ENCODE assay signal across 8 cellular contexts in genomic region chr3:52240059-52240885, GRCh38. TPM values are rescaled to one million over a fixed set of nuclear protein-coding genes. Genes with fewer than 3 reads are reported as not detected.
DNase-seq lines count a peak whose midpoint lies in the region; ATAC-seq and TF ChIP-seq lines count a peak whose summit lies in the region.

No MANE protein-coding gene starts in this region.

- H4K20me1 ChIP-seq in neural cell (ENCODE audit: insufficient read depth) = no peaks in the 10 kb centered on the region

- no peak for ATAC-seq in HG03108 (IDR thresholded peaks at IDR 0.05; ENCODE audit: unreplicated experiment)
- no peak for ATAC-seq in GM21786 (IDR thresholded peaks at IDR 0.05; ENCODE audit: unreplicated experiment)

- H3K4me3 ChIP-seq in GM12864 (ENCODE audit: low read depth, low read length) = peak overlapping the region; percentile 70
- peak overlapping the region; percentile 96 for H3K4me3 ChIP-seq in neural cell (ENCODE audit: low read length)

- H3K4me2 ChIP-seq in neural cell (ENCODE audit: low read length) = no peak overlapping the region

- no peak for TF ChIP-seq RAD21 in neural cell (conservative IDR thresholded peaks at IDR 0.05)

- H3K27ac ChIP-seq in neural cell (ENCODE audit: low read length) = no peak overlapping the region

- no peak overlapping the region for H2AFZ ChIP-seq in neural cell (ENCODE audit: low read depth, low read length)

- peaks cover 20% of the 10 kb centered on the region for H3K27me3 ChIP-seq in neural cell (ENCODE audit: insufficient read depth, low read depth, low read length)

- H3F3A ChIP-seq in neural cell (ENCODE audit: insufficient read depth, low read length, poor library complexity, severe bottlenecking) = no peaks in the 10 kb centered on the region

- peak; percentile 14 for TF ChIP-seq CTCF in GM12864 (IDR thresholded peaks at IDR 0.05; ENCODE audit: low read depth, low read length, missing control alignments)
- no peak for TF ChIP-seq CTCF in neural cell (IDR thresholded peaks at IDR 0.05; ENCODE audit: poor library complexity, severe bottlenecking)

- DNase-seq in 8988T (peak; percentile 43), GM12864 (ENCODE audit: low read depth) (peak; percentile 87), NCI-H524 treated with DMSO at 0.1 percent for 48 hours (lab: John Stamatoyannopoulos, UW) (peak; percentile 94), activated T-cell treated with anti-CD3 and anti-CD28 coated beads for 4 hours (peak; percentile 54), fibroblast of peridontal ligament (ENCODE audit: extremely low read depth) (peak; percentile 97)

- no peaks in the 10 kb centered on the region for H3K9me2 ChIP-seq in neural cell (ENCODE audit: insufficient read depth, low read length)

- H3K9me3 ChIP-seq in neural cell (ENCODE audit: low read length) = no peaks in the 10 kb centered on the region

- no peak for TF ChIP-seq EP300 in neural cell (conservative IDR thresholded peaks at IDR 0.05; ENCODE audit: poor library complexity, severe bottlenecking)

- H3K79me2 ChIP-seq in neural cell (replicated peaks; ENCODE audit: insufficient read depth, low read length) = peaks cover 13% of the 10 kb centered on the region

- no peaks in the 10 kb centered on the region for H3K36me3 ChIP-seq in neural cell (ENCODE audit: insufficient read depth, low read length)

- no peak overlapping the region for H3K9ac ChIP-seq in neural cell (ENCODE audit: low read length)

TF ChIP-seq in neural cell, 6 proteins besides CTCF, POLR2A, EP300 and RAD21:
- no peak for TF ChIP-seq EZH2 (IDR thresholded peaks at IDR 0.05; ENCODE audit: borderline replicate concordance, insufficient read depth, low read length, poor library complexity, severe bottlenecking)
- no peak for TF ChIP-seq TAF1 (IDR thresholded peaks at IDR 0.05; ENCODE audit: low read depth)
- TF ChIP-seq MXI1 (conservative IDR thresholded peaks at IDR 0.05; ENCODE audit: poor library complexity, severe bottlenecking) = no peak
- TF ChIP-seq POLR2AphosphoS5 (IDR thresholded peaks at IDR 0.05) = no peak
- TF ChIP-seq, protein P1, sequence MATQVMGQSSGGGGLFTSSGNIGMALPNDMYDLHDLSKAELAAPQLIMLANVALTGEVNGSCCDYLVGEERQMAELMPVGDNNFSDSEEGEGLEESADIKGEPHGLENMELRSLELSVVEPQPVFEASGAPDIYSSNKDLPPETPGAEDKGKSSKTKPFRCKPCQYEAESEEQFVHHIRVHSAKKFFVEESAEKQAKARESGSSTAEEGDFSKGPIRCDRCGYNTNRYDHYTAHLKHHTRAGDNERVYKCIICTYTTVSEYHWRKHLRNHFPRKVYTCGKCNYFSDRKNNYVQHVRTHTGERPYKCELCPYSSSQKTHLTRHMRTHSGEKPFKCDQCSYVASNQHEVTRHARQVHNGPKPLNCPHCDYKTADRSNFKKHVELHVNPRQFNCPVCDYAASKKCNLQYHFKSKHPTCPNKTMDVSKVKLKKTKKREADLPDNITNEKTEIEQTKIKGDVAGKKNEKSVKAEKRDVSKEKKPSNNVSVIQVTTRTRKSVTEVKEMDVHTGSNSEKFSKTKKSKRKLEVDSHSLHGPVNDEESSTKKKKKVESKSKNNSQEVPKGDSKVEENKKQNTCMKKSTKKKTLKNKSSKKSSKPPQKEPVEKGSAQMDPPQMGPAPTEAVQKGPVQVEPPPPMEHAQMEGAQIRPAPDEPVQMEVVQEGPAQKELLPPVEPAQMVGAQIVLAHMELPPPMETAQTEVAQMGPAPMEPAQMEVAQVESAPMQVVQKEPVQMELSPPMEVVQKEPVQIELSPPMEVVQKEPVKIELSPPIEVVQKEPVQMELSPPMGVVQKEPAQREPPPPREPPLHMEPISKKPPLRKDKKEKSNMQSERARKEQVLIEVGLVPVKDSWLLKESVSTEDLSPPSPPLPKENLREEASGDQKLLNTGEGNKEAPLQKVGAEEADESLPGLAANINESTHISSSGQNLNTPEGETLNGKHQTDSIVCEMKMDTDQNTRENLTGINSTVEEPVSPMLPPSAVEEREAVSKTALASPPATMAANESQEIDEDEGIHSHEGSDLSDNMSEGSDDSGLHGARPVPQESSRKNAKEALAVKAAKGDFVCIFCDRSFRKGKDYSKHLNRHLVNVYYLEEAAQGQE (IDR thresholded peaks at IDR 0.05; ENCODE audit: borderline replicate concordance) = no peak
- no peak for TF ChIP-seq SMC3 (conservative IDR thresholded peaks at IDR 0.05; ENCODE audit: poor library complexity)

RNA-seq across cellular contexts. Expression of gene TWF2, which starts 1.3 kb away (rescaled TPM):
- polyA plus RNA-seq in neural cell = 58.5 and 61.7 TPM in 2 replicates
- 49.4 and 53.4 TPM in 2 replicates for polyA minus RNA-seq in neural cell

RNA-seq across cellular contexts. Expression of gene PPM1M, which starts 5.3 kb away (rescaled TPM):
- polyA plus RNA-seq in neural cell = 1.1 and 1.6 TPM in 2 replicates
- polyA minus RNA-seq in neural cell = 0.81 TPM in 1 of 2 replicates, not detected in the other

RNA-seq across cellular contexts. Expression of gene TLR9, which starts 14.8 kb away (rescaled TPM):
- polyA plus RNA-seq in neural cell = not detected in 2 replicates
- polyA minus RNA-seq in neural cell = not detected in 2 replicates

RNA-seq across cellular contexts. Expression of gene WDR82, which starts 38.2 kb away (rescaled TPM):
- 151 and 163 TPM in 2 replicates for polyA plus RNA-seq in neural cell
- polyA minus RNA-seq in neural cell = 225 TPM in 2 replicates

RNA-seq across cellular contexts. Expression of gene ALAS1, which starts 42.3 kb away (rescaled TPM):
- 66.0 and 66.7 TPM in 2 replicates for polyA plus RNA-seq in neural cell
- polyA minus RNA-seq in neural cell = 64.7 and 72.1 TPM in 2 replicates

Comparison
In these comparisons a context has a peak if more than half of its experiments do, and no peak if none do; other contexts are left out.
1. DNase-seq: peak in every context shown above with its lines; median percentile 97 in fibroblast of peridontal ligament; 94 in NCI-H524 treated with DMSO at 0.1 percent for 48 hours; 87 in GM12864; 54 in activated T-cell treated with anti-CD3 and anti-CD28 coated beads for 4 hours; 43 in 8988T.